In the genomic region with DNA sequence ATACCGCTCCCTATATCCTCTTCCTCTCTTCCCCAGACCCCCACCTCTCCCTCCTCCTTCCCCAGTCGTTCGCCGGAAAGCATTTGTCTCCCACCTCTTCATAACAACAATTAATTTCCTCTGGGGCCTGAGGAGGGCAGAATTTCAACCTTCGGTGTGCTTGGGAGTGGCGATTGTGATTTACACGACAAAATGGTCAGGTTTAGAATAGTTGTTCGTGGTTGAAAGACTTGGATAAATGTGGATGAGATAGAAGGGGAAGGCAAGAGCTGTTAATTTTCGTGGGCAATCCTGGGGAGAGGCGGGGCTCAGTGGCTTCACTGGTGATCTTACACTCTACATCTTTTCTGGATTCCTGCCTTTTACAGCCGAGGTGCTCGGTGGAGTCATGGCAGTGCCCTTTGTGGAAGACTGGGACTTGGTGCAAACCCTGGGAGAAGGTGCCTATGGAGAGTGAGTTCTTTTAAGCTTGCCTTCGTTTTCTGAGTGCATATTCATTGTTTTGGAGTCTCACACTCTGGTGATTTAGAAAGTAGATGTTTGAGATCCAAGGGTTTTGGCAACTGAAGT, we compare ENCODE assay signal across 7 cellular contexts. TPM values are rescaled to one million over a fixed set of nuclear protein-coding genes. Genes with fewer than 3 reads are reported as not detected.
DNase-seq lines count a peak whose midpoint lies in the region; TF ChIP-seq lines count a peak whose summit lies in the region.

No MANE protein-coding gene starts in this region.

- peaks cover 3% of the 10 kb centered on the region for H3K27me3 Mint-ChIP-seq in neural progenitor cell (ENCODE audit: insufficient read depth, low read depth)

- H3K27me3 ChIP-seq in DOHH2 (ENCODE audit: control insufficient read depth, low read length) (no peaks in the 10 kb centered on the region), esophagus squamous epithelium (no peaks in the 10 kb centered on the region), neural progenitor cell (no peaks in the 10 kb centered on the region)

- peaks cover 9% of the 10 kb centered on the region; the same call in 1 of the 2 replicates for H4K20me1 ChIP-seq in DOHH2 (ENCODE audit: control insufficient read depth, insufficient read depth, low read depth, low read length)
- H4K20me1 ChIP-seq in neural progenitor cell (ENCODE audit: low read depth), result no peaks in the 10 kb centered on the region

- H3K27ac ChIP-seq in DOHH2 (ENCODE audit: low read depth, low read length), result peak overlapping the region; percentile 82
- H3K27ac ChIP-seq in VCaP, result peak overlapping the region; percentile 96
- peak overlapping the region; percentile 92 to 97 (median 95) for H3K27ac ChIP-seq in esophagus squamous epithelium
- H3K27ac ChIP-seq in neural progenitor cell, result peak overlapping the region; percentile 95

- WGBS in esophagus squamous epithelium, 2 donors, result 1 to 2% methylated on average over 11 to 12 of the region's 13 CpGs

- peaks cover 66% of the 10 kb centered on the region for H3K79me2 ChIP-seq in DOHH2 (ENCODE audit: control insufficient read depth, low read length)
- peaks cover 53% of the 10 kb centered on the region for H3K79me2 ChIP-seq in neural progenitor cell (ENCODE audit: low read depth)

- intact Hi-C loops in esophagus squamous epithelium (cut with DNase I), result no loop called here

- no peaks in the 10 kb centered on the region for H3K9me3 Mint-ChIP-seq in neural progenitor cell

- H3K4me2 ChIP-seq in DOHH2 (ENCODE audit: low read length), result peak overlapping the region; percentile 91
- H3K4me2 ChIP-seq in neural progenitor cell, result peak overlapping the region; percentile 95

- no peak for TF ChIP-seq POLR2A in esophagus squamous epithelium (IDR thresholded peaks at IDR 0.05)

- H3K4me3 Mint-ChIP-seq in neural progenitor cell, result peak overlapping the region; percentile 95

- H3K9me2 ChIP-seq in DOHH2 (replicated peaks; ENCODE audit: control insufficient read depth, low read length), result no peaks in the 10 kb centered on the region

- H3K9ac ChIP-seq in neural progenitor cell, result peak overlapping the region; percentile 85

- peak overlapping the region; percentile 95 for H2AFZ ChIP-seq in neural progenitor cell (replicated peaks)

- no peaks in the 10 kb centered on the region for H3K9me3 ChIP-seq in DOHH2 (ENCODE audit: control insufficient read depth, insufficient read depth, low read length)
- no peaks in the 10 kb centered on the region for H3K9me3 ChIP-seq in esophagus squamous epithelium
- no peaks in the 10 kb centered on the region for H3K9me3 ChIP-seq in neural progenitor cell (ENCODE audit: low read depth)

- peaks cover 60% of the 10 kb centered on the region for H3K36me3 ChIP-seq in DOHH2 (ENCODE audit: control insufficient read depth, low read length)
- H3K36me3 ChIP-seq in esophagus squamous epithelium, result peaks cover 0 to 12% (median under 1%) of the 10 kb centered on the region in 3 donors
- H3K36me3 ChIP-seq in neural progenitor cell, result peaks cover 19% of the 10 kb centered on the region

- H3K36me3 Mint-ChIP-seq in neural progenitor cell, result peaks cover 8% of the 10 kb centered on the region

- H3K4me3 ChIP-seq in DOHH2 (ENCODE audit: low read length) (peak overlapping the region; percentile 81), esophagus squamous epithelium (peak overlapping the region; percentile 48 to 84 (median 78)), neural progenitor cell (peak overlapping the region; percentile 89)

- H3K4me1 ChIP-seq in DOHH2 (ENCODE audit: control insufficient read depth, low read length) (peaks cover 31% of the 10 kb centered on the region), esophagus squamous epithelium (peaks cover 0 to 25% (median 14%) of the 10 kb centered on the region in 3 donors), neural progenitor cell (peaks cover 23% of the 10 kb centered on the region)

- H3K4me1 Mint-ChIP-seq in neural progenitor cell, result peaks cover 16% of the 10 kb centered on the region

- DNase-seq in GM20000 (ENCODE audit: low spot score), result peak; percentile 58
- DNase-seq in HT-29 (ENCODE audit: low spot score), result peak; percentile 87
- DNase-seq in esophagus squamous epithelium (lab: John Stamatoyannopoulos, UW), result no peak
- DNase-seq in neural progenitor cell (ENCODE audit: low spot score), result no peak
- DNase-seq in mesenteric fat pad (ENCODE audit: low spot score), result no peak

- H3F3A ChIP-seq in DOHH2 (ENCODE audit: control insufficient read depth, insufficient read depth) (peaks cover 17% of the 10 kb centered on the region), neural progenitor cell (ENCODE audit: low read depth) (peaks cover 32% of the 10 kb centered on the region)

- TF ChIP-seq CTCF in DOHH2 (IDR thresholded peaks at IDR 0.05; ENCODE audit: low read depth, low read length, poor library complexity, severe bottlenecking) (peak; percentile 59), GM20000 (IDR thresholded peaks at IDR 0.05; ENCODE audit: extremely low read depth, missing control alignments) (peak; percentile 24), VCaP (conservative IDR thresholded peaks at IDR 0.05) (peak; percentile 65), esophagus squamous epithelium (IDR thresholded peaks at IDR 0.05) (no peak), neural progenitor cell (IDR thresholded peaks at IDR 0.05) (peak; percentile 48)

- H3K27ac Mint-ChIP-seq in neural progenitor cell, result peak overlapping the region; percentile 78

RNA-seq across cellular contexts. Expression of gene CHEK1, which starts 1.5 kb away (rescaled TPM):
- total RNA-seq in HT-29 (2014; rRNA removed; shearing (Covaris generic)), result 42.1 and 45.2 TPM in 2 replicates
- total RNA-seq in esophagus squamous epithelium, result 10 to 100 TPM in 1 of 4 donors, 1 to 10 TPM in 3; 4.0 to 21.7 (median 7.5) TPM
- 104 and 161 TPM in 2 replicates for total RNA-seq in neural progenitor cell (ENCODE audit: low replicate concordance)
- 2.2 TPM for total RNA-seq in mesenteric fat pad

RNA-seq across cellular contexts. Expression of gene STT3A, which starts 33.8 kb away (rescaled TPM):
- 175 and 176 TPM in 2 replicates for total RNA-seq in HT-29 (2014; rRNA removed; shearing (Covaris generic))
- 10 to 100 TPM; 50.7 to 89.7 (median 67.2) TPM for total RNA-seq in esophagus squamous epithelium
- 111 and 157 TPM in 2 replicates for total RNA-seq in neural progenitor cell (ENCODE audit: low replicate concordance)
- 106 TPM for total RNA-seq in mesenteric fat pad

RNA-seq across cellular contexts. Expression of gene ACRV1, which starts 54.2 kb away (rescaled TPM):
- not detected in 2 replicates for total RNA-seq in HT-29 (2014; rRNA removed; shearing (Covaris generic))
- total RNA-seq in esophagus squamous epithelium, result not detected
- 0.47 and 0.56 TPM in 2 replicates for total RNA-seq in neural progenitor cell (ENCODE audit: low replicate concordance)
- total RNA-seq in mesenteric fat pad, result not detected

RNA-seq across cellular contexts. Expression of gene EI24, which starts 57.2 kb away (rescaled TPM):
- total RNA-seq in HT-29 (2014; rRNA removed; shearing (Covaris generic)), result 122 and 125 TPM in 2 replicates
- total RNA-seq in esophagus squamous epithelium (100 to 1,000 TPM in 3 of 4 donors, 10 to 100 TPM in 1; 63.6 to 128 (median 107) TPM), neural progenitor cell (ENCODE audit: low replicate concordance) (99.8 and 103 TPM in 2 replicates), mesenteric fat pad (71.7 TPM)

Comparison
In these comparisons a context has a peak if more than half of its experiments do, and no peak if none do; other contexts are left out.
1. CTCF ChIP-seq: peak in DOHH2 (single experiment), GM20000 (single experiment), VCaP (single experiment) and neural progenitor cell (single experiment); none in esophagus squamous epithelium (0 of 6).
2. DNase-seq: peak in GM20000 (single experiment) and HT-29 (single experiment); none in esophagus squamous epithelium (single experiment), neural progenitor cell (single experiment) and mesenteric fat pad (single experiment).
3. Peak in every context shown above with its lines, with median percentiles within 50 percentile points of each other: H3K27ac ChIP-seq and H3K4me3 ChIP-seq.